ENCODE assay signal across 12 cellular contexts in the genomic region with DNA sequence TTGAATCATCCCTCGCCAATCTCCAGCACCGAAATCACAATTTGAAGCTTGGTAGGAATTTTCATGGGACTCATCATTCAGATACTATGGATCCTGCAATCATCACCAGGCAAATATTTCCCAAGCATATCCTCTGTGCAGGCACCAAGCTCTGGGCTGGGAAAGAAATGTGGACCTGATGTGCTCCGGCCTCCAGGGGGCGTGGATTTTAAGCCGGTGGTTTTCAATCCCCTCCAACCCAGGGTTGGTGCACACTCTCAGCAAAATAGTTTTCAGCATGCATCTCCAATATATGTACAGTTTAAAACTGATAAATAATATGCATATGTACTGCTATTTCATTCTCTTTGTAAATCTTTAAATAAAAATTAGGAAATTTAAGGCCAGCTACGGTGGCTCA.
DNase-seq lines count a peak whose midpoint lies in the region; ATAC-seq and TF ChIP-seq lines count a peak whose summit lies in the region.
"Had no signal": no experiment of that assay in that cellular context is flagged by ENCODE, and none has a peak within 500 bp of the region (broad histone marks: within the 10 kb centered on the region; RNA-seq: fewer than 3 reads in every experiment).

No MANE protein-coding gene starts in this region.

- CTCF ChIA-PET in SK-N-SH (lab: Yijun Ruan, JAX) = interaction anchor here (0.7 to 6.0 kb wide), 8 partner anchors 10 to 405 kb away, joined by 3 to 39 read pairs (median 5); no protein-coding TSS in a partner anchor

- WGBS in SK-N-SH (ENCODE audit: low lambda C conversion rate) = 88% methylated on average over 6 of the region's 6 CpGs
- WGBS in hepatocyte (ENCODE audit: low lambda C conversion rate, missing lambda C conversion rate) = 81% methylated on average over 6 of the region's 6 CpGs
- 90 to 94% (median 92%) methylated on average over 6 of the region's 6 CpGs for WGBS in adrenal gland, 4 donors

- in situ Hi-C loops in GM13977 (cut with MboI; ENCODE audit: low pct_unique_long_range_greater_than_20kb, low sequenced_read_pairs, unreplicated experiment) = no loop called here

- H3K27ac ChIP-seq in SK-N-SH (ENCODE audit: low read depth in 2 of 2, low read length in 1 of 2) (no peak overlapping the region), hepatocyte (no peak overlapping the region), adrenal gland (no peak overlapping the region), colonic mucosa (no peak overlapping the region)

- intact Hi-C loops in adrenal gland (cut with DNase I) = no loop called here
- intact Hi-C loops in colonic mucosa (cut with DNase I) = no loop called here

- no peak for TF ChIP-seq EP300 in SK-N-SH (IDR thresholded peaks at IDR 0.05; ENCODE audit: borderline replicate concordance in 1 of 2, low read depth in 1 of 2, low read length in 1 of 2)

- H3F3A ChIP-seq in SK-N-SH (replicated peaks; ENCODE audit: insufficient read depth) = no peaks in the 10 kb centered on the region

- H3K79me2 ChIP-seq in SK-N-SH (ENCODE audit: insufficient read depth) (no peaks in the 10 kb centered on the region), hepatocyte (no peaks in the 10 kb centered on the region)

- H3K4me3 ChIP-seq in AG09309 (ENCODE audit: control insufficient read depth, low read depth, low read length) (no peak overlapping the region), SK-N-SH (ENCODE audit: low read depth in 2 of 2, low read length in 1 of 2) (no peak overlapping the region; a peak in 1 of 4 replicates), hepatocyte (no peak overlapping the region), adrenal gland (no peak overlapping the region), colonic mucosa (no peak overlapping the region)
- H3K4me3 ChIP-seq: lung had no signal

- no peaks in the 10 kb centered on the region for H3K36me3 ChIP-seq in SK-N-SH (replicated peaks in 1 of 2; ENCODE audit: control insufficient read depth in 1 of 2, insufficient read depth in 2 of 2, low read length in 1 of 2)
- H3K36me3 ChIP-seq in hepatocyte (replicated peaks; ENCODE audit: insufficient read depth, low read depth) = no peaks in the 10 kb centered on the region
- H3K36me3 ChIP-seq in adrenal gland (replicated peaks in 1 of 2) = no peaks in the 10 kb centered on the region
- no peaks in the 10 kb centered on the region for H3K36me3 ChIP-seq in colonic mucosa

- H3K4me2 ChIP-seq in SK-N-SH (no peak overlapping the region), hepatocyte (no peak overlapping the region)

- POLR2A ChIA-PET in SK-N-SH (lab: Yijun Ruan, JAX) = no interaction called here

- no peak for TF ChIP-seq POLR2A in adrenal gland (IDR thresholded peaks at IDR 0.05)

- TF ChIP-seq CTCF in AG09309 (IDR thresholded peaks at IDR 0.05; ENCODE audit: control insufficient read depth, insufficient read depth, low read depth, low read length, missing control alignments) = peak; percentile 41
- peak; percentile 6 for TF ChIP-seq CTCF in GM13977 (IDR thresholded peaks at IDR 0.05; ENCODE audit: extremely low read depth, insufficient read depth, missing control alignments)
- TF ChIP-seq CTCF in SK-N-SH (IDR thresholded peaks at IDR 0.05) = peak; percentile 49
- TF ChIP-seq CTCF in hepatocyte (IDR thresholded peaks at IDR 0.05; ENCODE audit: poor library complexity) = peak; percentile 31
- TF ChIP-seq CTCF in adrenal gland (IDR thresholded peaks at IDR 0.05) = no peak
- no peak for TF ChIP-seq CTCF in colonic mucosa (IDR thresholded peaks at IDR 0.05)

- H4K20me1 ChIP-seq in SK-N-SH (ENCODE audit: insufficient read depth) (peaks cover 3% of the 10 kb centered on the region; the same call in 1 of the 2 replicates), hepatocyte (ENCODE audit: insufficient read depth, poor library complexity, severe bottlenecking) (no peaks in the 10 kb centered on the region)

- no peak overlapping the region for H3K9ac ChIP-seq in SK-N-SH
- no peak overlapping the region for H3K9ac ChIP-seq in colonic mucosa (ENCODE audit: low read depth in 2 of 2, low read length in 2 of 2)

- no peaks in the 10 kb centered on the region for H3K27me3 ChIP-seq in SK-N-SH (ENCODE audit: insufficient read depth)
- H3K27me3 ChIP-seq in hepatocyte = no peaks in the 10 kb centered on the region
- no peaks in the 10 kb centered on the region for H3K27me3 ChIP-seq in adrenal gland
- no peaks in the 10 kb centered on the region for H3K27me3 ChIP-seq in colonic mucosa

- ATAC-seq in GM18861 (IDR thresholded peaks at IDR 0.05; ENCODE audit: unreplicated experiment) = no peak
- ATAC-seq: stimulated activated naive CD8-positive, alpha-beta T cell treated with anti-CD3 and anti-CD28 coated beads, Interleukin-15, Interleukin-2, amounts not matched to agents 100 U/mL and 50 U/mL, for 24 hours had no signal

- TF ChIP-seq RAD21 in SK-N-SH (IDR thresholded peaks at IDR 0.05; ENCODE audit: low read length) = peak; percentile 23; the same call in 1 of the 2 replicates

- no peaks in the 10 kb centered on the region for H3K9me3 ChIP-seq in SK-N-SH
- no peaks in the 10 kb centered on the region for H3K9me3 ChIP-seq in hepatocyte (ENCODE audit: low read depth)
- H3K9me3 ChIP-seq in adrenal gland (replicated peaks in 1 of 3) = no peaks in the 10 kb centered on the region
- H3K9me3 ChIP-seq in colonic mucosa = no peaks in the 10 kb centered on the region

- H3K9me2 ChIP-seq in SK-N-SH (no peaks in the 10 kb centered on the region), hepatocyte (replicated peaks; ENCODE audit: insufficient read depth) (no peaks in the 10 kb centered on the region)

- no peak for DNase-seq in AG09309 (ENCODE audit: low read depth)
- no peak for DNase-seq in GM13977 (ENCODE audit: low spot score)
- peak; percentile 60 for DNase-seq in SK-N-SH
- DNase-seq in hepatocyte (ENCODE audit: low spot score) = peak; percentile 20
- DNase-seq in adrenal gland = no peak
- DNase-seq in colonic mucosa = no peak
- no peak for DNase-seq in superior temporal gyrus (ENCODE audit: extremely low spot score)
- DNase-seq: activated CD4-positive, alpha-beta T cell treated with anti-CD3 and anti-CD28 coated beads, Interleukin-2, amount 10 ng/mL, durations not matched to agents 7 days and 5 days; KG1; stimulated activated naive CD8-positive, alpha-beta T cell treated with anti-CD3 and anti-CD28 coated beads, Interleukin-15, Interleukin-2, amounts not matched to agents 100 U/mL and 50 U/mL, for 24 hours had no signal

- no peak overlapping the region for H2AFZ ChIP-seq in SK-N-SH (ENCODE audit: low read depth)
- no peak overlapping the region for H2AFZ ChIP-seq in hepatocyte

- peaks cover 0 to 11% of the 10 kb centered on the region in 2 experiments; a peak in 1 of 4 replicates for H3K4me1 ChIP-seq in SK-N-SH (ENCODE audit: control insufficient read depth in 1 of 2, insufficient read depth in 2 of 2, low read depth in 1 of 2, low read length in 1 of 2)
- no peaks in the 10 kb centered on the region for H3K4me1 ChIP-seq in hepatocyte (ENCODE audit: insufficient read depth)
- H3K4me1 ChIP-seq in adrenal gland (replicated peaks in 1 of 2) = no peaks in the 10 kb centered on the region
- H3K4me1 ChIP-seq in colonic mucosa = no peaks in the 10 kb centered on the region

TF ChIP-seq in SK-N-SH, 30 proteins besides CTCF, POLR2A, EP300 and RAD21:
- TF ChIP-seq SMC3 (IDR thresholded peaks at IDR 0.05; ENCODE audit: low read depth, low read length) (0 out of 2 replicates have a peak, but pooled peaks have one; percentile 13), TCF12 (IDR thresholded peaks at IDR 0.05) (no peak)

Comparison
In these comparisons a context has a peak if more than half of its experiments do, and no peak if none do; other contexts are left out.
1. DNase-seq: peak in SK-N-SH (single experiment) and hepatocyte (single experiment); none in AG09309 (single experiment), GM13977 (single experiment), adrenal gland (0 of 7), colonic mucosa (single experiment) and superior temporal gyrus (single experiment).
2. CTCF ChIP-seq: peak in AG09309 (single experiment), GM13977 (single experiment), SK-N-SH (single experiment) and hepatocyte (single experiment); none in adrenal gland (0 of 6) and colonic mucosa (single experiment).